ENCODE assay signal across 13 cellular contexts in genomic region chr6:53837875-53838806, GRCh38. TPM values are rescaled to one million over a fixed set of nuclear protein-coding genes. Genes with fewer than 3 reads are reported as not detected.
A peak's percentile ranks its signal among the peaks of the same experiment; 100 is the strongest.
DNase-seq lines count a peak whose midpoint lies in the region; ATAC-seq and TF ChIP-seq lines count a peak whose summit lies in the region.
"Had no signal": no experiment of that assay in that cellular context is flagged by ENCODE, and none has a peak within 500 bp of the region (broad histone marks: within the 10 kb centered on the region; RNA-seq: fewer than 3 reads in every experiment).

No MANE protein-coding gene starts in this region.

- peak; percentile 7 for DNase-seq in NCI-H1436 (lab: John Stamatoyannopoulos, UW)
- no peak for DNase-seq in NCI-H1436 treated with DMSO at 0.1 percent for 48 hours (lab: John Stamatoyannopoulos, UW)
- peak; percentile 82 for DNase-seq in NCI-H82 (lab: John Stamatoyannopoulos, UW)
- peak; percentile 46 for DNase-seq in iris pigment epithelial cell (ENCODE audit: low read depth)
- DNase-seq in superior temporal gyrus (ENCODE audit: extremely low spot score): peak; percentile 98
- no peak for DNase-seq in colonic mucosa
- DNase-seq: activated CD8-positive, alpha-beta memory T cell treated with anti-CD3 and anti-CD28 coated beads, Interleukin-2, amount 10 ng/mL, durations not matched to agents 7 days and 5 days; effector CD4-positive, alpha-beta T cell; kidney glomerular epithelial cell; stimulated activated CD4-positive, alpha-beta T cell treated with anti-CD3 and anti-CD28 coated beads, Interleukin-2, amount 100 ng/mL, for 48 hours had no signal

- no peak overlapping the region for H3K9ac ChIP-seq in colonic mucosa (ENCODE audit: low read depth in 2 of 2, low read length in 2 of 2)

- no peaks in the 10 kb centered on the region for H3K4me1 ChIP-seq in colonic mucosa

- no peak overlapping the region for H3K4me3 ChIP-seq in colonic mucosa
- H3K4me3 ChIP-seq: GM23338 had no signal

- no peaks in the 10 kb centered on the region for H3K27me3 ChIP-seq in colonic mucosa

- ATAC-seq in HG03196 (IDR thresholded peaks at IDR 0.05; ENCODE audit: unreplicated experiment): no peak
- ATAC-seq in GM18873 (IDR thresholded peaks at IDR 0.05; ENCODE audit: low FRiP score, unreplicated experiment): no peak
- ATAC-seq: activated CD8-positive, alpha-beta memory T cell treated with anti-CD3 and anti-CD28 coated beads, Interleukin-2, amount 10 ng/mL, durations not matched to agents 7 days and 5 days; GM23338 had no signal

- no peak for TF ChIP-seq CTCF in colonic mucosa (IDR thresholded peaks at IDR 0.05)

- no peaks in the 10 kb centered on the region for H3K36me3 ChIP-seq in colonic mucosa

- intact Hi-C loops in colonic mucosa (cut with DNase I): no loop called here

- no peak overlapping the region for H3K27ac ChIP-seq in colonic mucosa

- H3K9me3 ChIP-seq in colonic mucosa: no peaks in the 10 kb centered on the region

RNA-seq across cellular contexts. Expression of gene LRRC1, which starts 43.3 kb away (rescaled TPM):
- 10 to 100 TPM; 49.6 to 72.9 TPM for total RNA-seq in colonic mucosa

Comparison
In these comparisons a context has a peak if more than half of its experiments do, and no peak if none do; other contexts are left out.
1. DNase-seq: peak in NCI-H1436 (single experiment), NCI-H82 (single experiment), iris pigment epithelial cell (single experiment) and superior temporal gyrus (single experiment); none in NCI-H1436 treated with DMSO at 0.1 percent for 48 hours (single experiment) and colonic mucosa (single experiment).